In genomic region chr1:163085904-163086268, GRCh38 we compare ENCODE assay signal across 23 cellular contexts. TPM values are rescaled to one million over a fixed set of nuclear protein-coding genes. Genes with fewer than 3 reads are reported as not detected.
DNase-seq lines count a peak whose midpoint lies in the region; ATAC-seq and TF ChIP-seq lines count a peak whose summit lies in the region.
"Had no signal": no experiment of that assay in that cellular context is flagged by ENCODE, and none has a peak within 500 bp of the region (broad histone marks: within the 10 kb centered on the region; RNA-seq: fewer than 3 reads in every experiment).

No MANE protein-coding gene starts in this region.

- TF ChIP-seq POLR2A in IMR-90 (IDR thresholded peaks at IDR 0.05; ENCODE audit: low read depth, low read length): no peak

- intact Hi-C loops in IMR-90 (cut with micrococcal nuclease): no loop called here

- H3K27me3 ChIP-seq in IMR-90 (ENCODE audit: control insufficient read depth, insufficient read depth, low read length): no peaks in the 10 kb centered on the region
- H3K27me3 ChIP-seq: upper lobe of right lung had no signal

- H3K4me2 ChIP-seq in IMR-90 (ENCODE audit: low read depth, low read length): no peak overlapping the region

- no peaks in the 10 kb centered on the region for H3K9me3 ChIP-seq in IMR-90 (ENCODE audit: control insufficient read depth, insufficient read depth, low read length)
- H3K9me3 ChIP-seq: psoas muscle, upper lobe of right lung had no signal

- no peak overlapping the region for H3K9ac ChIP-seq in IMR-90 (ENCODE audit: low read depth, low read length)

- no peak overlapping the region for H2AFZ ChIP-seq in IMR-90 (replicated peaks; ENCODE audit: low read length, poor library complexity)

- no peaks in the 10 kb centered on the region for H3K9me1 ChIP-seq in IMR-90 (ENCODE audit: insufficient read depth, low read length)

- no peak overlapping the region for H4K91ac ChIP-seq in IMR-90 (ENCODE audit: insufficient read depth, low read depth, low read length)

- peaks cover 5% of the 10 kb centered on the region; the same call in 1 of the 2 replicates for H3K4me1 ChIP-seq in IMR-90 (ENCODE audit: control insufficient read depth, insufficient read depth, low read length)
- H3K4me1 ChIP-seq: upper lobe of right lung had no signal

- no TSS peak for BruUV-seq in IMR-90 (replicated peaks; lab: Mats Ljungman, UMichigan)

- no peak overlapping the region for H3K56ac ChIP-seq in IMR-90 (ENCODE audit: extremely low read depth, insufficient read depth, low read length)

- ATAC-seq in IMR-90 (ENCODE audit: low read depth): peak; percentile 10; the same call in 1 of the 2 replicates
- no peak for ATAC-seq in HG03457 (IDR thresholded peaks at IDR 0.05; ENCODE audit: unreplicated experiment)
- ATAC-seq in GM19324 (IDR thresholded peaks at IDR 0.05; ENCODE audit: low FRiP score, unreplicated experiment): no peak
- ATAC-seq: activated CD8-positive, alpha-beta memory T cell treated with anti-CD3 and anti-CD28 coated beads, Interleukin-2, amount 10 ng/mL, durations not matched to agents 7 days and 5 days; HCT116; HepG2; Right ventricle myocardium inferior; upper lobe of right lung had no signal

- TF ChIP-seq CTCF in IMR-90 (conservative IDR thresholded peaks at IDR 0.05; ENCODE audit: low read depth, low read length): no peak
- no peak for TF ChIP-seq CTCF in epithelial cell of esophagus (IDR thresholded peaks at IDR 0.05; ENCODE audit: insufficient read depth, low read depth, low read length, missing control alignments)

- H3K23ac ChIP-seq in IMR-90 (ENCODE audit: low read depth, low read length): no peak overlapping the region

- peak overlapping the region; percentile 39; the same call in 1 of the 2 replicates for H3K18ac ChIP-seq in IMR-90 (ENCODE audit: low read depth, low read length)

- H3K4me3 ChIP-seq in IMR-90 (ENCODE audit: insufficient read depth, low read depth, low read length) (no peak overlapping the region), epithelial cell of esophagus (ENCODE audit: low read length) (no peak overlapping the region)
- H3K4me3 ChIP-seq: psoas muscle, upper lobe of right lung had no signal

- H4K20me1 ChIP-seq in IMR-90 (ENCODE audit: insufficient read depth, low read length): no peaks in the 10 kb centered on the region

- no peak for TF ChIP-seq RAD21 in IMR-90 (IDR thresholded peaks at IDR 0.05; ENCODE audit: low read length)

- H2AK9ac ChIP-seq in IMR-90 (replicated peaks; ENCODE audit: low read depth, low read length, poor library complexity): no peak overlapping the region

- H3K4ac ChIP-seq in IMR-90 (ENCODE audit: low read depth, low read length): no peak overlapping the region; the same call in 1 of the 2 replicates

- H4K8ac ChIP-seq in IMR-90 (ENCODE audit: low read depth in 2 of 2, low read length in 2 of 2): no peak overlapping the region

- no peak overlapping the region for H3K27ac ChIP-seq in IMR-90 (ENCODE audit: insufficient read depth, low read length)
- H3K27ac ChIP-seq: psoas muscle, upper lobe of right lung had no signal

- H2BK15ac ChIP-seq in IMR-90 (ENCODE audit: low read depth, low read length): no peak overlapping the region

- DNase-seq in AG08395 (ENCODE audit: low spot score): peak; percentile 19
- DNase-seq in IMR-90: peak; percentile 59
- peak; percentile 8 for DNase-seq in epithelial cell of esophagus (ENCODE audit: low read depth)
- peak; percentile 29 to 49 for DNase-seq in lung microvascular endothelial cell (ENCODE audit: low read depth in 2 of 2)
- no peak for DNase-seq in UCSD-AML1 (lab: John Stamatoyannopoulos, UW; ENCODE audit: unreplicated experiment)
- no peak for DNase-seq in RPMI8226
- DNase-seq: activated CD4-positive, alpha-beta T cell treated with anti-CD3 and anti-CD28 coated beads, Interleukin-2, amount 50 U/mL, for 1 hour; activated CD8-positive, alpha-beta memory T cell treated with anti-CD3 and anti-CD28 coated beads, Interleukin-2, amount 10 ng/mL, durations not matched to agents 7 days and 5 days; aorta; cerebellar nuclear complex; DMS79 treated with DMSO at 0.1 percent for 48 hours; glutamatergic neuron; mammary epithelial cell; NCI-H2029 treated with DMSO at 0.1 percent for 48 hours; NCI-H345; psoas muscle; upper lobe of right lung had no signal

- no peak overlapping the region; the same call in 1 of the 2 replicates for H2BK20ac ChIP-seq in IMR-90 (ENCODE audit: low read depth, low read length)

- dilution Hi-C loops in IMR-90 (cut with HindIII; ENCODE audit: low sequenced_read_pairs, unreplicated experiment): no loop called here

- no peak overlapping the region; the same call in 1 of the 2 replicates for H2BK120ac ChIP-seq in IMR-90 (ENCODE audit: low read depth, low read length)

- no peak overlapping the region for H2AK5ac ChIP-seq in IMR-90 (ENCODE audit: low read depth, low read length)

- CTCF ChIA-PET in IMR-90 (lab: Yijun Ruan, JAX): interaction anchor here (0.5 to 1.1 kb wide), 5 partner anchors 12 to 1906 kb away, joined by 3 read pairs; no protein-coding TSS in a partner anchor

- H4K5ac ChIP-seq in IMR-90 (ENCODE audit: low read depth, low read length): no peak overlapping the region

- in situ Hi-C loops in IMR-90 (cut with MboI; ENCODE audit: low sequenced_read_pairs): no loop called here

- H2BK5ac ChIP-seq in IMR-90 (ENCODE audit: low read depth, low read length, poor library complexity, severe bottlenecking): peak overlapping the region; percentile 29

- H3K14ac ChIP-seq in IMR-90 (replicated peaks; ENCODE audit: low read depth, low read length): no peak overlapping the region

- H3K79me1 ChIP-seq in IMR-90 (ENCODE audit: low read depth in 1 of 2, low read length in 2 of 2): no peaks in the 10 kb centered on the region

- no peaks in the 10 kb centered on the region for H3K36me3 ChIP-seq in IMR-90 (ENCODE audit: control insufficient read depth, insufficient read depth, low read length)
- H3K36me3 ChIP-seq: upper lobe of right lung had no signal

- no CpG with 5 or more reads among the region's 2 CpGs for WGBS in IMR-90 (ENCODE audit: extremely low coverage in 2 of 2, insufficient read length in 1 of 2), 2 experiments

- POLR2A ChIA-PET in IMR-90 (lab: Charles Lee; ENCODE audit: unreplicated experiment): interaction anchor here (0.6 kb wide), 2 partner anchors 225 to 485 kb away, joined by 6 to 9 read pairs; partner anchors contain the start of gene CCDC190

TF ChIP-seq in IMR-90, 13 proteins besides CTCF, POLR2A, EP300 and RAD21:
- TF ChIP-seq NFE2L2 (IDR thresholded peaks at IDR 0.05; ENCODE audit: low read depth, low read length) (no peak), CEBPB (IDR thresholded peaks at IDR 0.05; ENCODE audit: low read depth, low read length) (peak; percentile 31; the same call in 1 of the 2 replicates)
TF ChIP-seq in IMR-90: peak in this region for 1.

RNA-seq across cellular contexts. Expression of gene RGS4, which starts 16.7 kb away (rescaled TPM):
- total RNA-seq in IMR-90 (2012; rRNA removed): 538 and 635 TPM in 2 replicates
- 201 and 202 TPM in 2 replicates for polyA plus RNA-seq in IMR-90 (2012; rRNA removed)
- 33.4 and 56.3 TPM in 2 replicates for polyA plus RNA-seq in IMR-90 (2012; cell fraction: cytosol; rRNA removed)
- 19.5 and 85.3 TPM in 2 replicates for polyA plus RNA-seq in IMR-90 (2012; cell fraction: nucleus; rRNA removed; ENCODE audit: low replicate concordance)
- 2.8 and 22.4 TPM in 2 replicates for total RNA-seq in lung microvascular endothelial cell
- total RNA-seq: activated CD8-positive, alpha-beta memory T cell treated with anti-CD3 and anti-CD28 coated beads, Interleukin-2, amount 10 ng/mL, durations not matched to agents 7 days and 5 days; activated T-helper 2 cell treated with anti-CD3 and anti-CD28 coated beads, Interferon-gamma antibody, Interleukin-2, Interleukin-4, amounts not matched to agents 10 μg/mL and 5 μg/mL and 100 μg/mL, durations not matched to agents 14 hours and 24 hours and 36 hours; HepG2 had no signal
- polyA plus RNA-seq: HepG2 had no signal

Comparison
In these comparisons a context has a peak if more than half of its experiments do, and no peak if none do; other contexts are left out.
1. DNase-seq: peak in AG08395 (single experiment), IMR-90 (single experiment), epithelial cell of esophagus (single experiment) and lung microvascular endothelial cell (2 of 2); none in UCSD-AML1 (single experiment) and RPMI8226 (single experiment).
2. RNA of gene RGS4, which starts 16.7 kb away (total RNA-seq): 538 to 635 TPM in IMR-90; 2.8 to 22.4 TPM in lung microvascular endothelial cell; every median in the first group is over 10 times any median in the second.